Comparison of ENCODE assay signal across 17 cellular contexts in genomic region chr16:9122969-9123368, GRCh38. TPM values are rescaled to one million over a fixed set of nuclear protein-coding genes. Genes with fewer than 3 reads are reported as not detected.
DNase-seq lines count a peak whose midpoint lies in the region; ATAC-seq and TF ChIP-seq lines count a peak whose summit lies in the region.
"Had no signal": no experiment of that assay in that cellular context is flagged by ENCODE, and none has a peak within 500 bp of the region (broad histone marks: within the 10 kb centered on the region; RNA-seq: fewer than 3 reads in every experiment).

No MANE protein-coding gene starts in this region.

- no peaks in the 10 kb centered on the region for H3K27me3 Mint-ChIP-seq in activated CD4-positive, alpha-beta T cell treated with anti-CD3 and anti-CD28 coated beads, Interleukin-2, amount 10 ng/mL, durations not matched to agents 7 days and 5 days
- no peaks in the 10 kb centered on the region for H3K27me3 Mint-ChIP-seq in IgD-negative memory B cell
- H3K27me3 Mint-ChIP-seq: progenitor cell of endocrine pancreas had no signal

- H3K9me3 Mint-ChIP-seq in activated CD4-positive, alpha-beta T cell treated with anti-CD3 and anti-CD28 coated beads, Interleukin-2, amount 10 ng/mL, durations not matched to agents 7 days and 5 days = no peaks in the 10 kb centered on the region
- no peaks in the 10 kb centered on the region for H3K9me3 Mint-ChIP-seq in IgD-negative memory B cell
- H3K9me3 Mint-ChIP-seq in stimulated activated effector memory CD8-positive, alpha-beta T cell treated with anti-CD3 and anti-CD28 coated beads, Interleukin-12 subunit alpha, Interleukin-12 subunit beta, amount 100 ng/mL, for 72 hours = no peaks in the 10 kb centered on the region
- H3K9me3 Mint-ChIP-seq: nephron; T-helper 2 cell treated with Interferon-gamma antibody and Interleukin-4, amounts not matched to agents 5 μg/mL and 100 μg/mL, for 36 hours had no signal

- no peak overlapping the region for H3K4me3 ChIP-seq in esophagus (ENCODE audit: low read depth in 1 of 2, low read length in 2 of 2)
- no peak overlapping the region for H3K4me3 ChIP-seq in tibial nerve
- H3K4me3 ChIP-seq: dorsolateral prefrontal cortex, spleen had no signal

- H3K4me3 Mint-ChIP-seq in activated CD4-positive, alpha-beta T cell treated with anti-CD3 and anti-CD28 coated beads, Interleukin-2, amount 10 ng/mL, durations not matched to agents 7 days and 5 days = no peak overlapping the region
- H3K4me3 Mint-ChIP-seq in IgD-negative memory B cell = peak overlapping the region in 2 of 4 donors; percentile 60 to 65
- H3K4me3 Mint-ChIP-seq in stimulated activated effector memory CD8-positive, alpha-beta T cell treated with anti-CD3 and anti-CD28 coated beads, Interleukin-12 subunit alpha, Interleukin-12 subunit beta, amount 100 ng/mL, for 72 hours = no peak overlapping the region
- H3K4me3 Mint-ChIP-seq: nephron; T-helper 2 cell treated with Interferon-gamma antibody and Interleukin-4, amounts not matched to agents 5 μg/mL and 100 μg/mL, for 36 hours had no signal

- no peak for TF ChIP-seq CTCF in tibial nerve (IDR thresholded peaks at IDR 0.05)

- CTCF ChIA-PET in activated CD4-positive, alpha-beta T cell treated with anti-CD3 and anti-CD28 coated beads, Interleukin-2, amount 10 ng/mL, durations not matched to agents 7 days and 5 days (lab: Charles Lee) = interaction anchor here (0.5 to 1.3 kb wide), 3 partner anchors 13 to 54 kb away, joined by 4 to 5 read pairs (median 5); no protein-coding TSS in a partner anchor

- no peak for TF ChIP-seq EP300 in tibial nerve (IDR thresholded peaks at IDR 0.05)

- H3K36me3 ChIP-seq in esophagus (ENCODE audit: control insufficient read depth in 2 of 2, insufficient read depth in 2 of 2, low read length in 1 of 2) (peaks cover 0 to 5% of the 10 kb centered on the region in 2 donors), tibial nerve (peaks cover 0 to 36% (median 0%) of the 10 kb centered on the region in 3 donors)

- peaks cover 11 to 27% of the 10 kb centered on the region in 2 donors for H3K4me1 ChIP-seq in esophagus (ENCODE audit: control insufficient read depth in 2 of 2, insufficient read depth in 2 of 2, low read length in 1 of 2)
- H3K4me1 ChIP-seq in tibial nerve = peaks cover 0 to 76% (median 21%) of the 10 kb centered on the region in 4 donors

- no peak for ATAC-seq in stimulated activated effector memory CD8-positive, alpha-beta T cell treated with anti-CD3 and anti-CD28 coated beads, Interleukin-12 subunit alpha, Interleukin-12 subunit beta, amount 100 ng/mL, for 72 hours
- ATAC-seq in HG02938 (IDR thresholded peaks at IDR 0.05; ENCODE audit: unreplicated experiment) = no peak
- ATAC-seq: esophagus mucosa had no signal

- POLR2A ChIA-PET in activated CD4-positive, alpha-beta T cell treated with anti-CD3 and anti-CD28 coated beads, Interleukin-2, amount 10 ng/mL, durations not matched to agents 7 days and 5 days (lab: Charles Lee) = no interaction called here

- 71 to 79% methylated on average over 2 of the region's 2 CpGs for WGBS in esophagus, 2 donors
- WGBS in tibial nerve, 2 donors = 81 to 89% methylated on average over 2 of the region's 2 CpGs

- H3K9me3 ChIP-seq in esophagus (ENCODE audit: control insufficient read depth in 2 of 2, insufficient read depth in 1 of 2, low read depth in 1 of 2, low read length in 1 of 2) = no peaks in the 10 kb centered on the region
- H3K9me3 ChIP-seq in tibial nerve = no peaks in the 10 kb centered on the region
- H3K9me3 ChIP-seq: spleen had no signal

- peaks cover 35% of the 10 kb centered on the region for H3K36me3 Mint-ChIP-seq in activated CD4-positive, alpha-beta T cell treated with anti-CD3 and anti-CD28 coated beads, Interleukin-2, amount 10 ng/mL, durations not matched to agents 7 days and 5 days (ENCODE audit: low read depth)
- peaks cover 4% of the 10 kb centered on the region for H3K36me3 Mint-ChIP-seq in IgD-negative memory B cell
- peaks cover 82% of the 10 kb centered on the region for H3K36me3 Mint-ChIP-seq in stimulated activated effector memory CD8-positive, alpha-beta T cell treated with anti-CD3 and anti-CD28 coated beads, Interleukin-12 subunit alpha, Interleukin-12 subunit beta, amount 100 ng/mL, for 72 hours

- peak overlapping the region; percentile 31 for H3K27ac Mint-ChIP-seq in activated CD4-positive, alpha-beta T cell treated with anti-CD3 and anti-CD28 coated beads, Interleukin-2, amount 10 ng/mL, durations not matched to agents 7 days and 5 days
- H3K27ac Mint-ChIP-seq in IgD-negative memory B cell = peak overlapping the region in 2 of 3 donors; percentile 83 to 93
- H3K27ac Mint-ChIP-seq in stimulated activated effector memory CD8-positive, alpha-beta T cell treated with anti-CD3 and anti-CD28 coated beads, Interleukin-12 subunit alpha, Interleukin-12 subunit beta, amount 100 ng/mL, for 72 hours = peak overlapping the region; percentile 78
- H3K27ac Mint-ChIP-seq: nephron; progenitor cell of endocrine pancreas; T-helper 2 cell treated with Interferon-gamma antibody and Interleukin-4, amounts not matched to agents 5 μg/mL and 100 μg/mL, for 36 hours had no signal

- TF ChIP-seq POLR2A in tibial nerve (IDR thresholded peaks at IDR 0.05) = no peak

- DNase-seq in activated CD4-positive, alpha-beta T cell treated with anti-CD3 and anti-CD28 coated beads, Interleukin-2, amount 10 ng/mL, durations not matched to agents 7 days and 5 days = no peak
- no peak for DNase-seq in activated CD4-positive, alpha-beta T cell treated with anti-CD3 and anti-CD28 coated beads for 1 hour
- no peak for DNase-seq in stimulated activated effector memory CD8-positive, alpha-beta T cell treated with anti-CD3 and anti-CD28 coated beads, Interleukin-12 subunit alpha, Interleukin-12 subunit beta, amount 100 ng/mL, for 72 hours (ENCODE audit: low spot score in 2 of 2)
- no peak for DNase-seq in tibial nerve (ENCODE audit: low spot score in 2 of 2)
- DNase-seq in GM19238 (ENCODE audit: insufficient read length, low spot score) = no peak
- DNase-seq: COR-L47, dorsolateral prefrontal cortex, NCI-H1930, trophoblast cell had no signal

- H3K27me3 ChIP-seq in esophagus (ENCODE audit: control insufficient read depth in 1 of 2, insufficient read depth in 2 of 2, low read length in 2 of 2) (no peaks in the 10 kb centered on the region), tibial nerve (no peaks in the 10 kb centered on the region)
- H3K27me3 ChIP-seq: dorsolateral prefrontal cortex, spleen had no signal

- H3K4me1 Mint-ChIP-seq in activated CD4-positive, alpha-beta T cell treated with anti-CD3 and anti-CD28 coated beads, Interleukin-2, amount 10 ng/mL, durations not matched to agents 7 days and 5 days = peaks cover 48% of the 10 kb centered on the region
- peaks cover 38 to 43% (median 38%) of the 10 kb centered on the region in 3 donors for H3K4me1 Mint-ChIP-seq in IgD-negative memory B cell
- peaks cover 49% of the 10 kb centered on the region for H3K4me1 Mint-ChIP-seq in stimulated activated effector memory CD8-positive, alpha-beta T cell treated with anti-CD3 and anti-CD28 coated beads, Interleukin-12 subunit alpha, Interleukin-12 subunit beta, amount 100 ng/mL, for 72 hours
- H3K4me1 Mint-ChIP-seq: nephron had no signal

- H3K27ac ChIP-seq in esophagus (ENCODE audit: low read depth in 2 of 2, low read length in 1 of 2) (peak overlapping the region; percentile 9 to 83), tibial nerve (peak overlapping the region in 1 of 4 donors; percentile 57)
- H3K27ac ChIP-seq: dorsolateral prefrontal cortex had no signal

RNA-seq across cellular contexts. Expression of gene HAPSTR1, which starts 31.5 kb away (rescaled TPM):
- 10 to 100 TPM; 55.0 to 55.6 TPM for total RNA-seq in activated CD4-positive, alpha-beta T cell treated with anti-CD3 and anti-CD28 coated beads, Interleukin-2, amount 10 ng/mL, durations not matched to agents 7 days and 5 days
- 20.2 TPM for polyA plus RNA-seq in IgD-negative memory B cell
- 10 to 100 TPM; 11.4 to 14.2 TPM for polyA plus RNA-seq in esophagus
- 10 to 100 TPM; 39.9 to 54.3 (median 50.6) TPM for total RNA-seq in tibial nerve

Comparison
In these comparisons a context has a peak if more than half of its experiments do, and no peak if none do; other contexts are left out.
1. H3K27ac Mint-ChIP-seq: peak in every context shown above with its lines; median percentile 88 in IgD-negative memory B cell; 78 in stimulated activated effector memory CD8-positive, alpha-beta T cell treated with anti-CD3 and anti-CD28 coated beads, Interleukin-12 subunit alpha, Interleukin-12 subunit beta, amount 100 ng/mL, for 72 hours; 31 in activated CD4-positive, alpha-beta T cell treated with anti-CD3 and anti-CD28 coated beads, Interleukin-2, amount 10 ng/mL, durations not matched to agents 7 days and 5 days.